Comparison of ENCODE assay signal across 1 cellular context in the genomic region with DNA sequence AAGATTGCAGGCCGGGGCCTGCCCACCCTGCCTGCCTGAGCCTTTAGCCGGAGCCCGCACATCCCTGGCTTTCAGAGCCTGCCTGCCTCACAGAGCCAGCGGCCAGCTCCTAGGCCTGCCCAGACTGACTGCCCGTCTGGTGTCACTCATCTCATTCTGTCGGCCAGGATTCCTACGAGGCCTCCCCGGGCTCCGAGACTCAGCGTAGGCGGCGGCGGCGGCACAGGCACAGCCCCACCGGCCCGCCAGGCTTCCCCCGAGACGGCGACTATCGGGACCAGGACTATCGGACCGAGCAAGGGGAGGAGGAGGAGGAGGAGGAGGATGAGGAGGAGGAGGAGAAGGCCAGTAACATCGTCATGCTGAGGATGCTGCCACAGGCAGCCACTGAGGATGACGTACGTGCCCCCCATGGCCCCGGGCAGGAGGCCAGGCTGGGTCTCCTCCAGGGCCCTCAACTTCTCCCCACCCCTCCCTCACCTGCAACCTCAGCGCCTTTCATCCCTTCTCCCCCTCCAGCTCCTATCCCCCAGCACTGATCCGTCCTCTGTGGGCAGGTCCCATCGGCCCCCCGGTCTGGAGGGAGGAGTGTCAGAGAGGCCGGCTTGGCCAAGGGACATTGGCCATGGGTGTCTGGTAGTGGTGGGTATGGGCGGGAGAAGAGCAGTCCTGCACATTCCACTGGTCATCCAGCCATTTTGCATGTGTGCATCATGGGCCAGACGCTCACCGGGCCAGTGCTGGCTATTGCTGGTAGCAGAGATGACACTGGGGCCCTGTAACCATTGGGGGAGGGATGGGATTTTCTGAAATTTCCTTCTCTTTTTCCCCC.
A peak's percentile ranks its signal among the peaks of the same experiment; 100 is the strongest.
TF ChIP-seq lines count a peak whose summit lies in the region.

No MANE protein-coding gene starts in this region.

TF ChIP-seq in K562, 482 proteins besides CTCF, POLR2A, EP300 and RAD21:
- TF ChIP-seq ZNF77 (CRISPR knock-in tag; IDR thresholded peaks at IDR 0.05) (no peak), ATF7 (IDR thresholded peaks at IDR 0.05) (no peak), POLR2G (IDR thresholded peaks at IDR 0.05; ENCODE audit: low read depth, low read length) (0 out of 2 replicates have a peak, but pooled peaks have one; percentile 19), NFRKB (IDR thresholded peaks at IDR 0.05; ENCODE audit: low read depth) (no peak), MYBL2 (IDR thresholded peaks at IDR 0.05; ENCODE audit: low read depth) (no peak), MYBL2 (CRISPR knock-in tag; IDR thresholded peaks at IDR 0.05; ENCODE audit: borderline replicate concordance) (no peak), POLR2AphosphoS2 (IDR thresholded peaks at IDR 0.05; ENCODE audit: low read length) (no peak)
- TF ChIP-seq, protein P1, sequence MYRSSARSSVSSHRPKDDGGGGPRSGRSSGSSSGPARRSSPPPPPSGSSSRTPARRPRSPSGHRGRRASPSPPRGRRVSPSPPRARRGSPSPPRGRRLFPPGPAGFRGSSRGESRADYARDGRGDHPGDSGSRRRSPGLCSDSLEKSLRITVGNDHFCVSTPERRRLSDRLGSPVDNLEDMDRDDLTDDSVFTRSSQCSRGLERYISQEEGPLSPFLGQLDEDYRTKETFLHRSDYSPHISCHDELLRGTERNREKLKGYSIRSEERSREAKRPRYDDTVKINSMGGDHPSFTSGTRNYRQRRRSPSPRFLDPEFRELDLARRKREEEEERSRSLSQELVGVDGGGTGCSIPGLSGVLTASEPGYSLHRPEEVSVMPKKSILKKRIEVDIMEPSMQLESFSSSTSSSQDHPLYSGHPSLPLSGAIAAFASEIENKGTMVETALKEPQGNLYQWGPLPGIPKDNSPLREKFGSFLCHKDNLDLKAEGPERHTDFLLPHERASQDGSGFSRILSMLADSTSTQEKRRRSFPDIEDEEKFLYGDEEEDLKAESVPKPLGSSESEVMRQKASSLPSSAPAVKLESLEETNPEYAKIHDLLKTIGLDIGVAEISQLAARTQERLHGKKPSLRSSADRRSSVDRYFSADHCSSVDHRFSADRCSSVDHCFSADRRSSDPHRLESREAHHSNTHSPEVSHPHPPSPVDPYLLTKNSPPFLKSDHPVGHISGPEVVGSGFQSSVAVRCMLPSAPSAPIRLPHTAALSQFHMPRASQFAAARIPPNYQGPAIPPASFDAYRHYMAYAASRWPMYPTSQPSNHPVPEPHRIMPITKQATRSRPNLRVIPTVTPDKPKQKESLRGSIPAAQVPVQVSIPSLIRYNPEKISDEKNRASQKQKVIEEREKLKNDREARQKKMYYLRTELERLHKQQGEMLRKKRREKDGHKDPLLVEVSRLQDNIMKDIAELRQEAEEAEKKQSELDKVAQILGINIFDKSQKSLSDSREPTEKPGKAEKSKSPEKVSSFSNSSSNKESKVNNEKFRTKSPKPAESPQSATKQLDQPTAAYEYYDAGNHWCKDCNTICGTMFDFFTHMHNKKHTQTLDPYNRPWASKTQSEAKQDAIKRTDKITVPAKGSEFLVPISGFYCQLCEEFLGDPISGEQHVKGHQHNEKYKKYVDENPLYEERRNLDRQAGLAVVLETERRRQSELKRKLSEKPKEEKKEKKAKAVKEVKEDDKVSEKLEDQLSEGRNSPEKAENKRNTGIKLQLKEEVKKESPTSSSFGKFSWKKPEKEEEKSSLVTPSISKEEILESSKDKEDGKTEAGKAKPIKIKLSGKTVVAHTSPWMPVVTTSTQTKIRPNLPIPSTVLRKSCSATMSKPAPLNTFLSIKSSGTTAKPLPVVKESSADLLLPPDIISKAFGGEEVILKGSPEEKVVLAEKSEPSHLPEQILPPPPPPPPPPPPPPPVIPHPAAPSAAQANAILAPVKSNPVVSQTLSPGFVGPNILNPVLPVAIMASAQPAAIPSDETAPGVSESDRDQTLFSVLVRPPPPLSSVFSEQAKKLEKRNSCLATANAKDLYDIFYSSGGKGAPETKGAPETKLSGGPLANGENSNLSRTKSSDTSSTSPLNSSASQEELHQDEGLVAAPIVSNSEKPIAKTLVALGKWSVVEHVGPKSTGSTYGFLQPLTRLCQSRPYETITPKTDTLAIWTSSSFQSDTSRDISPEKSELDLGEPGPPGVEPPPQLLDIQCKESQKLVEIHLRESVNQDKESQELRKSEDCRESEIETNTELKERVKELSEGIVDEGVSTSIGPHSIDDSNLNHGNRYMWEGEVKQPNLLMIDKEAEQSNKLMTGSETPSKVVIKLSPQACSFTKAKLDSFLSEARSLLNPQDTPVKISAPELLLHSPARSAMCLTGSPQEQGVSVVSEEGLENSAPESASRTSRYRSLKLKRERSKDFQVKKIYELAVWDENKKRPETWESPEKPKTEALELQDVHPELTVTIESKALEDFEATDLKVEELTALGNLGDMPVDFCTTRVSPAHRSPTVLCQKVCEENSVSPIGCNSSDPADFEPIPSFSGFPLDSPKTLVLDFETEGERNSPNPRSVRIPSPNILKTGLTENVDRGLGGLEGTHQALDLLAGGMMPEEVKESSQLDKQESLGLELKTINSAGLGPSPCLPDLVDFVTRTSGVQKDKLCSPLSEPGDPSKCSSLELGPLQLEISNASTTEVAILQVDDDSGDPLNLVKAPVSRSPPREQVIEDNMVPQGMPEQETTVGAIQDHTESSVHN (IDR thresholded peaks at IDR 0.05; ENCODE audit: borderline replicate concordance in 1 of 2, low read depth in 1 of 2) = no peak
